8 cellular contexts compared by ENCODE assay signal in genomic region chr9:129822825-129823162, GRCh38. TPM values are rescaled to one million over a fixed set of nuclear protein-coding genes. Genes with fewer than 3 reads are reported as not detected.
DNase-seq lines count a peak whose midpoint lies in the region; ATAC-seq and TF ChIP-seq lines count a peak whose summit lies in the region.

No MANE protein-coding gene starts in this region.

- H3K4me2 ChIP-seq in IMR-90 (ENCODE audit: low read depth, low read length): peak overlapping the region; percentile 95

- no peak overlapping the region for H2BK15ac ChIP-seq in IMR-90 (ENCODE audit: low read depth, low read length)

- H3K4me3 Mint-ChIP-seq in activated CD4-positive, alpha-beta memory T cell treated with anti-CD3 and anti-CD28 coated beads for 36 hours: peak overlapping the region; percentile 81
- peak overlapping the region; percentile 81 for H3K4me3 Mint-ChIP-seq in stimulated activated memory B cell treated with anti-CD40 and anti-IgM and Interleukin-4, amounts not matched to agents 10 μg/mL and 1 μg/mL and 100 μg/mL, for 72 hours

- BruUV-seq in IMR-90 (replicated peaks; lab: Mats Ljungman, UMichigan): no TSS peak

- peak overlapping the region; percentile 74; the same call in 1 of the 2 replicates for H2AK5ac ChIP-seq in IMR-90 (ENCODE audit: low read depth, low read length)

- POLR2A ChIA-PET in IMR-90 (lab: Charles Lee; ENCODE audit: unreplicated experiment): no interaction called here
- POLR2A ChIA-PET in activated CD4-positive, alpha-beta memory T cell treated with anti-CD3 and anti-CD28 coated beads for 36 hours (lab: Charles Lee): no interaction called here

- no peak overlapping the region for H2BK20ac ChIP-seq in IMR-90 (ENCODE audit: low read depth, low read length)

- ATAC-seq in IMR-90 (ENCODE audit: low read depth) (no peak; the same call in 1 of the 2 replicates), GM19397 (IDR thresholded peaks at IDR 0.05; ENCODE audit: unreplicated experiment) (no peak)
- no peak for ATAC-seq in stimulated activated memory B cell treated with anti-CD40 and anti-IgM and Interleukin-4, amounts not matched to agents 10 μg/mL and 1 μg/mL and 100 μg/mL, for 72 hours

- peak overlapping the region; percentile 89 for H2AK9ac ChIP-seq in IMR-90 (replicated peaks; ENCODE audit: low read depth, low read length, poor library complexity)

- H2BK120ac ChIP-seq in IMR-90 (ENCODE audit: low read depth, low read length): no peak overlapping the region

- H3K4me1 ChIP-seq in IMR-90 (ENCODE audit: control insufficient read depth, insufficient read depth, low read length) (peaks cover 2% of the 10 kb centered on the region; the same call in 1 of the 2 replicates), iPS DF 6.9 (ENCODE audit: control insufficient read depth, insufficient read depth, low read length) (no peaks in the 10 kb centered on the region)

- H4K5ac ChIP-seq in IMR-90 (ENCODE audit: low read depth, low read length): no peak overlapping the region

- CTCF ChIA-PET in IMR-90 (lab: Yijun Ruan, JAX): no interaction called here
- CTCF ChIA-PET in activated CD4-positive, alpha-beta memory T cell treated with anti-CD3 and anti-CD28 coated beads for 36 hours (lab: Charles Lee): no interaction called here

- intact Hi-C loops in IMR-90 (cut with micrococcal nuclease): no loop called here
- intact Hi-C loops in activated CD4-positive, alpha-beta memory T cell treated with anti-CD3 and anti-CD28 coated beads for 36 hours (cut with micrococcal nuclease): loop anchor here (5.0 to 10.0 kb wide), 2 partner anchors 40 to 892 kb away; no protein-coding TSS in a partner anchor

- peak overlapping the region; percentile 85 for H3K14ac ChIP-seq in IMR-90 (replicated peaks; ENCODE audit: low read depth, low read length)

- peak overlapping the region; percentile 98 for H3K23ac ChIP-seq in IMR-90 (ENCODE audit: low read depth, low read length)

- H3K27me3 ChIP-seq in IMR-90 (ENCODE audit: control insufficient read depth, insufficient read depth, low read length) (no peaks in the 10 kb centered on the region), iPS DF 6.9 (ENCODE audit: control insufficient read depth, insufficient read depth, low read length) (no peaks in the 10 kb centered on the region)

- dilution Hi-C loops in IMR-90 (cut with HindIII; ENCODE audit: low sequenced_read_pairs, unreplicated experiment): no loop called here

- H3K36me3 ChIP-seq in IMR-90 (ENCODE audit: control insufficient read depth, insufficient read depth, low read length) (peaks cover 33% of the 10 kb centered on the region), iPS DF 6.9 (ENCODE audit: control insufficient read depth, insufficient read depth, low read length) (peaks cover 13% of the 10 kb centered on the region)

- peak overlapping the region; percentile 17 to 85; a peak in 3 of 4 replicates for H4K8ac ChIP-seq in IMR-90 (ENCODE audit: low read depth in 2 of 2, low read length in 2 of 2)

- peak overlapping the region; percentile 89 for H2AFZ ChIP-seq in IMR-90 (replicated peaks; ENCODE audit: low read length, poor library complexity)

- no peak for TF ChIP-seq RAD21 in IMR-90 (IDR thresholded peaks at IDR 0.05; ENCODE audit: low read length)

- H3K27ac Mint-ChIP-seq in activated CD4-positive, alpha-beta memory T cell treated with anti-CD3 and anti-CD28 coated beads for 36 hours: peak overlapping the region; percentile 73
- H3K27ac Mint-ChIP-seq in stimulated activated memory B cell treated with anti-CD40 and anti-IgM and Interleukin-4, amounts not matched to agents 10 μg/mL and 1 μg/mL and 100 μg/mL, for 72 hours: peak overlapping the region; percentile 81

- H3K9me3 Mint-ChIP-seq in activated CD4-positive, alpha-beta memory T cell treated with anti-CD3 and anti-CD28 coated beads for 36 hours: no peaks in the 10 kb centered on the region
- no peaks in the 10 kb centered on the region for H3K9me3 Mint-ChIP-seq in stimulated activated memory B cell treated with anti-CD40 and anti-IgM and Interleukin-4, amounts not matched to agents 10 μg/mL and 1 μg/mL and 100 μg/mL, for 72 hours

- peak overlapping the region; percentile 84 for H3K9ac ChIP-seq in IMR-90 (ENCODE audit: low read depth, low read length)

- DNase-seq in IMR-90 (no peak), iPS DF 6.9 (ENCODE audit: low read depth, low spot score) (no peak), OCI-M1 (lab: John Stamatoyannopoulos, UW) (no peak), NCI-H345 (lab: John Stamatoyannopoulos, UW) (no peak)
- DNase-seq in activated CD4-positive, alpha-beta memory T cell treated with anti-CD3 and anti-CD28 coated beads for 36 hours: no peak
- no peak for DNase-seq in effector CD4-positive, alpha-beta T cell

- no peaks in the 10 kb centered on the region for H3K27me3 Mint-ChIP-seq in activated CD4-positive, alpha-beta memory T cell treated with anti-CD3 and anti-CD28 coated beads for 36 hours
- H3K27me3 Mint-ChIP-seq in stimulated activated memory B cell treated with anti-CD40 and anti-IgM and Interleukin-4, amounts not matched to agents 10 μg/mL and 1 μg/mL and 100 μg/mL, for 72 hours: no peaks in the 10 kb centered on the region

- no peak overlapping the region for H3K18ac ChIP-seq in IMR-90 (ENCODE audit: low read depth, low read length)

- H3K36me3 Mint-ChIP-seq in activated CD4-positive, alpha-beta memory T cell treated with anti-CD3 and anti-CD28 coated beads for 36 hours: peaks cover 23% of the 10 kb centered on the region
- H3K36me3 Mint-ChIP-seq in stimulated activated memory B cell treated with anti-CD40 and anti-IgM and Interleukin-4, amounts not matched to agents 10 μg/mL and 1 μg/mL and 100 μg/mL, for 72 hours: peaks cover 18% of the 10 kb centered on the region

- in situ Hi-C loops in IMR-90 (cut with MboI; ENCODE audit: low sequenced_read_pairs): no loop called here

- H3K4ac ChIP-seq in IMR-90 (ENCODE audit: low read depth, low read length): peak overlapping the region; percentile 98; the same call in 1 of the 2 replicates

- H3K4me3 ChIP-seq in IMR-90 (ENCODE audit: insufficient read depth, low read depth, low read length): peak overlapping the region; percentile 85
- peak overlapping the region; percentile 73; the same call in 1 of the 2 replicates for H3K4me3 ChIP-seq in iPS DF 6.9 (ENCODE audit: low read length)

- H3K4me1 Mint-ChIP-seq in activated CD4-positive, alpha-beta memory T cell treated with anti-CD3 and anti-CD28 coated beads for 36 hours (ENCODE audit: low read depth): peaks cover 13% of the 10 kb centered on the region
- peaks cover 19% of the 10 kb centered on the region for H3K4me1 Mint-ChIP-seq in stimulated activated memory B cell treated with anti-CD40 and anti-IgM and Interleukin-4, amounts not matched to agents 10 μg/mL and 1 μg/mL and 100 μg/mL, for 72 hours

- H3K9me3 ChIP-seq in IMR-90 (ENCODE audit: control insufficient read depth, insufficient read depth, low read length): no peaks in the 10 kb centered on the region
- H3K9me3 ChIP-seq in iPS DF 6.9 (ENCODE audit: control insufficient read depth, insufficient read depth, low read length): no peaks in the 10 kb centered on the region

- H2BK5ac ChIP-seq in IMR-90 (ENCODE audit: low read depth, low read length, poor library complexity, severe bottlenecking): peak overlapping the region; percentile 48

- no peak for TF ChIP-seq CTCF in IMR-90 (conservative IDR thresholded peaks at IDR 0.05; ENCODE audit: low read depth, low read length)

- H3K56ac ChIP-seq in IMR-90 (ENCODE audit: extremely low read depth, insufficient read depth, low read length): no peak overlapping the region; the same call in 1 of the 2 replicates

- H4K91ac ChIP-seq in IMR-90 (ENCODE audit: insufficient read depth, low read depth, low read length): peak overlapping the region; percentile 76

- H4K20me1 ChIP-seq in IMR-90 (ENCODE audit: insufficient read depth, low read length): peaks cover 15% of the 10 kb centered on the region; the same call in 1 of the 2 replicates

- peaks cover 18 to 39% of the 10 kb centered on the region in 2 experiments for H3K79me1 ChIP-seq in IMR-90 (ENCODE audit: low read depth in 1 of 2, low read length in 2 of 2)

- H3K27ac ChIP-seq in IMR-90 (ENCODE audit: insufficient read depth, low read length): peak overlapping the region; percentile 67
- H3K27ac ChIP-seq in iPS DF 6.9 (ENCODE audit: low read length): no peak overlapping the region

- WGBS in IMR-90 (ENCODE audit: extremely low coverage in 2 of 2, insufficient read length in 1 of 2), 2 experiments: 52% methylated on average over 8 of the region's 11 CpGs; no CpG with 5 or more reads in 1 of the 2 experiments
- no CpG with 5 or more reads among the region's 11 CpGs for WGBS in iPS DF 6.9 (ENCODE audit: insufficient coverage, insufficient read length)

- H3K9me1 ChIP-seq in IMR-90 (ENCODE audit: insufficient read depth, low read length): peaks cover 6% of the 10 kb centered on the region; the same call in 1 of the 2 replicates

- TF ChIP-seq POLR2A in IMR-90 (IDR thresholded peaks at IDR 0.05; ENCODE audit: low read depth, low read length): no peak

TF ChIP-seq in IMR-90, 13 proteins besides CTCF, POLR2A, EP300 and RAD21:
- TF ChIP-seq MXI1 (IDR thresholded peaks at IDR 0.05; ENCODE audit: borderline replicate concordance, low read depth, low read length) (no peak), CEBPB (IDR thresholded peaks at IDR 0.05; ENCODE audit: low read depth, low read length) (peak; percentile 71)

RNA-seq across cellular contexts. Expression of gene TOR1A, which starts 1.1 kb away (rescaled TPM):
- total RNA-seq in IMR-90 (2012; rRNA removed): 27.1 and 34.4 TPM in 2 replicates
- 67.5 and 74.2 TPM in 2 replicates for polyA plus RNA-seq in IMR-90 (2012; rRNA removed)
- polyA plus RNA-seq in IMR-90 (2012; cell fraction: cytosol; rRNA removed): 38.0 and 47.1 TPM in 2 replicates
- 16.4 and 30.6 TPM in 2 replicates for polyA plus RNA-seq in IMR-90 (2012; cell fraction: nucleus; rRNA removed; ENCODE audit: low replicate concordance)
- 10 to 100 TPM; 38.5 to 41.6 TPM for total RNA-seq in activated CD4-positive, alpha-beta memory T cell treated with anti-CD3 and anti-CD28 coated beads for 36 hours

RNA-seq across cellular contexts. Expression of gene C9orf78, which starts 12.3 kb away (rescaled TPM):
- 29.8 and 57.5 TPM in 2 replicates for total RNA-seq in IMR-90 (2012; rRNA removed)
- polyA plus RNA-seq in IMR-90 (2012; rRNA removed): 36.7 and 46.0 TPM in 2 replicates
- 18.7 and 18.8 TPM in 2 replicates for polyA plus RNA-seq in IMR-90 (2012; cell fraction: cytosol; rRNA removed)
- polyA plus RNA-seq in IMR-90 (2012; cell fraction: nucleus; rRNA removed; ENCODE audit: low replicate concordance): 3.1 and 12.3 TPM in 2 replicates
- total RNA-seq in activated CD4-positive, alpha-beta memory T cell treated with anti-CD3 and anti-CD28 coated beads for 36 hours: 10 to 100 TPM; 43.6 to 47.0 TPM

RNA-seq across cellular contexts. Expression of gene USP20, which starts 12.5 kb away (rescaled TPM):
- total RNA-seq in IMR-90 (2012; rRNA removed): 3.8 and 4.4 TPM in 2 replicates
- polyA plus RNA-seq in IMR-90 (2012; rRNA removed): 21.6 and 26.4 TPM in 2 replicates
- polyA plus RNA-seq in IMR-90 (2012; cell fraction: cytosol; rRNA removed): 11.6 and 19.9 TPM in 2 replicates
- polyA plus RNA-seq in IMR-90 (2012; cell fraction: nucleus; rRNA removed; ENCODE audit: low replicate concordance): 70.4 and 183 TPM in 2 replicates
- total RNA-seq in activated CD4-positive, alpha-beta memory T cell treated with anti-CD3 and anti-CD28 coated beads for 36 hours: 10 to 100 TPM; 51.6 to 55.3 TPM

RNA-seq across cellular contexts. Expression of gene TOR1B, which starts 19.8 kb away (rescaled TPM):
- total RNA-seq in IMR-90 (2012; rRNA removed): 15.6 and 16.4 TPM in 2 replicates
- 20.5 and 21.0 TPM in 2 replicates for polyA plus RNA-seq in IMR-90 (2012; rRNA removed)
- polyA plus RNA-seq in IMR-90 (2012; cell fraction: cytosol; rRNA removed): 22.9 and 28.0 TPM in 2 replicates
- polyA plus RNA-seq in IMR-90 (2012; cell fraction: nucleus; rRNA removed; ENCODE audit: low replicate concordance): 15.8 and 20.5 TPM in 2 replicates
- total RNA-seq in activated CD4-positive, alpha-beta memory T cell treated with anti-CD3 and anti-CD28 coated beads for 36 hours: 10 to 100 TPM; 20.6 to 23.0 TPM
